14 cellular contexts compared by ENCODE assay signal in genomic region chr1:78340006-78340405, GRCh38.
DNase-seq lines count a peak whose midpoint lies in the region; ATAC-seq and TF ChIP-seq lines count a peak whose summit lies in the region.
"Had no signal": no experiment of that assay in that cellular context is flagged by ENCODE, and none has a peak within 500 bp of the region (broad histone marks: within the 10 kb centered on the region; RNA-seq: fewer than 3 reads in every experiment).

No MANE protein-coding gene starts in this region.

- H3K4me1 Mint-ChIP-seq in HFFc6 (ENCODE audit: low read depth): peaks cover 54% of the 10 kb centered on the region
- H3K4me1 Mint-ChIP-seq in activated T-helper 17 cell treated with anti-CD3 and anti-CD28 coated beads, Interleukin-2, amount 50 U/mL, for 72 hours: no peaks in the 10 kb centered on the region

- peak; percentile 91 for DNase-seq in HFFc6
- peak; percentile 40 for DNase-seq in fibroblast of villous mesenchyme (ENCODE audit: low read depth)
- no peak for DNase-seq in thoracic aorta (ENCODE audit: low spot score)
- DNase-seq in sciatic nerve (ENCODE audit: low spot score): no peak
- DNase-seq in DMS153 (lab: John Stamatoyannopoulos, UW): no peak
- DNase-seq in iPS-NIHi7 (ENCODE audit: extremely low spot score): no peak
- DNase-seq: DMS53, head of caudate nucleus, NCI-H524 treated with DMSO at 0.1 percent for 48 hours, posterior cingulate gyrus, substantia nigra had no signal

- H3K4me3 ChIP-seq in fibroblast of villous mesenchyme (ENCODE audit: low read depth, low read length): no peak overlapping the region
- H3K4me3 ChIP-seq in thoracic aorta: no peak overlapping the region
- H3K4me3 ChIP-seq: SK-N-MC had no signal

- H3K4me3 Mint-ChIP-seq in HFFc6: peak overlapping the region; percentile 75
- no peak overlapping the region for H3K4me3 Mint-ChIP-seq in activated T-helper 17 cell treated with anti-CD3 and anti-CD28 coated beads, Interleukin-2, amount 50 U/mL, for 72 hours

- ATAC-seq in activated T-helper 17 cell treated with anti-CD3 and anti-CD28 coated beads, Interleukin-2, amount 50 U/mL, for 72 hours (replicated peaks): peak; percentile 66
- ATAC-seq in thoracic aorta (ENCODE audit: insufficient number of reproducible peaks, low FRiP score, low read depth): peak; percentile 28
- ATAC-seq in sciatic nerve: no peak
- ATAC-seq: activated CD4-positive, CD25-positive, alpha-beta regulatory T cell treated with anti-CD3 and anti-CD28 coated beads, Interleukin-2, amount 50 U/mL, for 24 hours had no signal

- H3K27ac Mint-ChIP-seq in HFFc6: peak overlapping the region; percentile 95
- no peak overlapping the region for H3K27ac Mint-ChIP-seq in activated T-helper 17 cell treated with anti-CD3 and anti-CD28 coated beads, Interleukin-2, amount 50 U/mL, for 72 hours

- H3K36me3 Mint-ChIP-seq in HFFc6 (ENCODE audit: low read depth): peaks cover 13% of the 10 kb centered on the region; the same call in 1 of the 2 replicates
- H3K36me3 Mint-ChIP-seq in activated T-helper 17 cell treated with anti-CD3 and anti-CD28 coated beads, Interleukin-2, amount 50 U/mL, for 72 hours (ENCODE audit: low read depth): no peaks in the 10 kb centered on the region

- no peaks in the 10 kb centered on the region for H3K36me3 ChIP-seq in thoracic aorta

- no peaks in the 10 kb centered on the region for H3K4me1 ChIP-seq in thoracic aorta (ENCODE audit: control insufficient read depth in 1 of 2, low read depth in 2 of 2)

- no peaks in the 10 kb centered on the region for H3K27me3 Mint-ChIP-seq in HFFc6 (ENCODE audit: insufficient read depth)
- H3K27me3 Mint-ChIP-seq in activated T-helper 17 cell treated with anti-CD3 and anti-CD28 coated beads, Interleukin-2, amount 50 U/mL, for 72 hours: peaks cover 9% of the 10 kb centered on the region

- intact Hi-C loops in sciatic nerve (cut with DNase I): no loop called here

- H3K9me3 Mint-ChIP-seq in HFFc6: peaks cover 10% of the 10 kb centered on the region; the same call in 1 of the 2 replicates
- H3K9me3 Mint-ChIP-seq in activated T-helper 17 cell treated with anti-CD3 and anti-CD28 coated beads, Interleukin-2, amount 50 U/mL, for 72 hours: peaks cover 9% of the 10 kb centered on the region

- H3K9me3 ChIP-seq in thoracic aorta: no peaks in the 10 kb centered on the region

- H3K27ac ChIP-seq in thoracic aorta: no peak overlapping the region
- H3K27ac ChIP-seq: SK-N-MC had no signal

- H3K27me3 ChIP-seq in thoracic aorta (replicated peaks; ENCODE audit: insufficient read depth): no peaks in the 10 kb centered on the region

- no peak for TF ChIP-seq CTCF in HFFc6 (IDR thresholded peaks at IDR 0.05)
- TF ChIP-seq CTCF in fibroblast of villous mesenchyme (IDR thresholded peaks at IDR 0.05; ENCODE audit: insufficient read depth, low read depth, low read length): no peak
- TF ChIP-seq CTCF in thoracic aorta (IDR thresholded peaks at IDR 0.05): no peak

Comparison
In these comparisons a context has a peak if more than half of its experiments do, and no peak if none do; other contexts are left out.
1. DNase-seq: peak in HFFc6 (single experiment) and fibroblast of villous mesenchyme (single experiment); none in thoracic aorta (single experiment), sciatic nerve (single experiment), DMS153 (single experiment) and iPS-NIHi7 (single experiment).